ENCODE assay signal across 1 cellular context in genomic region chr6:148382051-148382450, GRCh38. TPM values are rescaled to one million over a fixed set of nuclear protein-coding genes. Genes with fewer than 3 reads are reported as not detected.
"Had no signal": no experiment of that assay in that cellular context is flagged by ENCODE, and none has a peak within 500 bp of the region (broad histone marks: within the 10 kb centered on the region; RNA-seq: fewer than 3 reads in every experiment).

No MANE protein-coding gene starts in this region.

RNA-seq across cellular contexts. Expression of gene SASH1, which starts 39.4 kb away (rescaled TPM):
- total RNA-seq: OCI-LY7 had no signal
